ENCODE assay signal across 7 cellular contexts in the genomic region with DNA sequence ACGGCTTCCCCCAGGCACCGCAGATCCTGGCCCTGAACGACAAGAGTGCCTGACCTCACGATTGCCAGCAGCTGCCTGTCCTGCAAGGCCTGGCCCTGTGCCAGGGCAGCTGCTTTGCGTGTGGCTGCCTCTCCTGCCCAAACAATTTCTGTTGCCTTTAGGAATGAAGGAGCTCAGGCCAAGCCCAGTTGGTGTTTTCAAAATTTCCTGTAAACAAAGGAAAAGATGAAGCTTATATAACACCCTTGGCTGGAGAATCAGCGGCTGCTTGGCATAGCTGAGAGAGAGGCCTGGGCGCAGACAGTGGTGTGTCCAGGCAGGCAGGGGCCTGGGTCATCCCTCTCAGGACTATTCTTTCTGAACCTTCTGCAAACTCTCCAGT. TPM values are rescaled to one million over a fixed set of nuclear protein-coding genes. Genes with fewer than 3 reads are reported as not detected.
DNase-seq lines count a peak whose midpoint lies in the region; ATAC-seq and TF ChIP-seq lines count a peak whose summit lies in the region.

No MANE protein-coding gene starts in this region.

- peaks cover 8% of the 10 kb centered on the region for H3K4me1 ChIP-seq in right cardiac atrium (ENCODE audit: control insufficient read depth, insufficient read depth, low read length)
- H3K4me1 ChIP-seq in spleen = peaks cover 13 to 43% (median 32%) of the 10 kb centered on the region in 6 donors

- H3K4me3 ChIP-seq in right cardiac atrium (ENCODE audit: low read length) = no peak overlapping the region
- H3K4me3 ChIP-seq in spleen = no peak overlapping the region

- H3K9me3 ChIP-seq in right cardiac atrium (ENCODE audit: control insufficient read depth, low read length) = no peaks in the 10 kb centered on the region
- H3K9me3 ChIP-seq in spleen = no peaks in the 10 kb centered on the region

- H3K27me3 ChIP-seq in right cardiac atrium (ENCODE audit: control insufficient read depth, insufficient read depth) (no peaks in the 10 kb centered on the region), spleen (replicated peaks in 1 of 7) (no peaks in the 10 kb centered on the region)

- peak; percentile 49 for DNase-seq in NCI-H1092 (lab: John Stamatoyannopoulos, UW)
- peak in 52 of 58 donors; percentile 20 to 94 (median 68) for DNase-seq in anterior cingulate cortex (lab: John Stamatoyannopoulos, UW)
- DNase-seq in right cardiac atrium = peak; percentile 87 to 95 (median 91)
- peak; percentile 85 for DNase-seq in spleen
- DNase-seq in stimulated activated CD4-positive, alpha-beta T cell treated with anti-CD3 and anti-CD28 coated beads, Interleukin-12 subunit alpha, Interleukin-12 subunit beta, amount 100 ng/mL, for 4 hours = no peak

- TF ChIP-seq CTCF in spleen (IDR thresholded peaks at IDR 0.05 in 8 of 11, conservative IDR thresholded peaks at IDR 0.05 in 3 of 11) = no peak

- H3K27ac ChIP-seq in right cardiac atrium (ENCODE audit: low read length) (peak overlapping the region; percentile 94), spleen (peak overlapping the region in 7 of 8 donors; percentile 2 to 82 (median 66))

- intact Hi-C loops in right cardiac atrium (cut with DNase I) (no loop called here), spleen (cut with DNase I; ENCODE audit: low total_unique reads) (no loop called here)

- ATAC-seq in right cardiac atrium (peak; percentile 79 to 80), GM21367 (IDR thresholded peaks at IDR 0.05; ENCODE audit: unreplicated experiment) (no peak), GM18498 (IDR thresholded peaks at IDR 0.05; ENCODE audit: unreplicated experiment) (no peak)

- 8% methylated on average over 7 of the region's 7 CpGs for WGBS in right cardiac atrium
- 21 to 46% (median 25%) methylated on average over 6 to 7 of the region's 7 CpGs for WGBS in spleen, 5 donors

- no peak for TF ChIP-seq POLR2A in spleen (IDR thresholded peaks at IDR 0.05)

- no peaks in the 10 kb centered on the region for H3K36me3 ChIP-seq in spleen

RNA-seq across cellular contexts. Expression of a gene that starts 11.7 kb away (rescaled TPM):
- total RNA-seq in right cardiac atrium = not detected
- not detected for polyA plus RNA-seq in right cardiac atrium
- total RNA-seq in spleen = not detected
- polyA plus RNA-seq in spleen = under 1 TPM in 1 of 3 donors, not detected in 2; 0.03 TPM

RNA-seq across cellular contexts. Expression of a gene that starts 20.0 kb away (rescaled TPM):
- under 1 TPM; 0.20 to 0.50 (median 0.23) TPM for total RNA-seq in right cardiac atrium
- polyA plus RNA-seq in right cardiac atrium = 0.09 TPM
- 10 to 100 TPM in 1 of 7 donors, 1 to 10 TPM in 2, under 1 TPM in 3, not detected in 1; 0.54 to 16.1 (median 0.90) TPM for total RNA-seq in spleen
- 1 to 10 TPM in 1 of 3 donors, under 1 TPM in 2; 0.36 to 1.2 (median 0.52) TPM for polyA plus RNA-seq in spleen

Comparison
In these comparisons a context has a peak if more than half of its experiments do, and no peak if none do; other contexts are left out.
1. ATAC-seq: peak in right cardiac atrium (2 of 2); none in GM21367 (single experiment) and GM18498 (single experiment).